1 cellular context compared by ENCODE assay signal in genomic region chr1:109619655-109620395, GRCh38.
TF ChIP-seq lines count a peak whose summit lies in the region.

Gene AMPD2, plus strand, starts transcription at chr1:109619837. Its CDS starts 1,339 bp downstream, at chr1:109621176.

TF ChIP-seq in HepG2, 621 proteins besides CTCF, POLR2A, EP300 and RAD21 (continued from another document and continues in another):
- TF ChIP-seq, protein P1, sequence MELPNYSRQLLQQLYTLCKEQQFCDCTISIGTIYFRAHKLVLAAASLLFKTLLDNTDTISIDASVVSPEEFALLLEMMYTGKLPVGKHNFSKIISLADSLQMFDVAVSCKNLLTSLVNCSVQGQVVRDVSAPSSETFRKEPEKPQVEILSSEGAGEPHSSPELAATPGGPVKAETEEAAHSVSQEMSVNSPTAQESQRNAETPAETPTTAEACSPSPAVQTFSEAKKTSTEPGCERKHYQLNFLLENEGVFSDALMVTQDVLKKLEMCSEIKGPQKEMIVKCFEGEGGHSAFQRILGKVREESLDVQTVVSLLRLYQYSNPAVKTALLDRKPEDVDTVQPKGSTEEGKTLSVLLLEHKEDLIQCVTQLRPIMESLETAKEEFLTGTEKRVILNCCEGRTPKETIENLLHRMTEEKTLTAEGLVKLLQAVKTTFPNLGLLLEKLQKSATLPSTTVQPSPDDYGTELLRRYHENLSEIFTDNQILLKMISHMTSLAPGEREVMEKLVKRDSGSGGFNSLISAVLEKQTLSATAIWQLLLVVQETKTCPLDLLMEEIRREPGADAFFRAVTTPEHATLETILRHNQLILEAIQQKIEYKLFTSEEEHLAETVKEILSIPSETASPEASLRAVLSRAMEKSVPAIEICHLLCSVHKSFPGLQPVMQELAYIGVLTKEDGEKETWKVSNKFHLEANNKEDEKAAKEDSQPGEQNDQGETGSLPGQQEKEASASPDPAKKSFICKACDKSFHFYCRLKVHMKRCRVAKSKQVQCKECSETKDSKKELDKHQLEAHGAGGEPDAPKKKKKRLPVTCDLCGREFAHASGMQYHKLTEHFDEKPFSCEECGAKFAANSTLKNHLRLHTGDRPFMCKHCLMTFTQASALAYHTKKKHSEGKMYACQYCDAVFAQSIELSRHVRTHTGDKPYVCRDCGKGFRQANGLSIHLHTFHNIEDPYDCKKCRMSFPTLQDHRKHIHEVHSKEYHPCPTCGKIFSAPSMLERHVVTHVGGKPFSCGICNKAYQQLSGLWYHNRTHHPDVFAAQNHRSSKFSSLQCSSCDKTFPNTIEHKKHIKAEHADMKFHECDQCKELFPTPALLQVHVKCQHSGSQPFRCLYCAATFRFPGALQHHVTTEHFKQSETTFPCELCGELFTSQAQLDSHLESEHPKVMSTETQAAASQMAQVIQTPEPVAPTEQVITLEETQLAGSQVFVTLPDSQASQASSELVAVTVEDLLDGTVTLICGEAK (IDR thresholded peaks at IDR 0.05), result no peak
- TF ChIP-seq, protein P1 (CRISPR knock-in tag; IDR thresholded peaks at IDR 0.05), result 0 out of 2 replicates have a peak, but pooled peaks have one; percentile 39
- TF ChIP-seq ZNF772 (CRISPR knock-in tag; IDR thresholded peaks at IDR 0.05) (peak; percentile 55; the same call in 1 of the 2 replicates), ZNF775 (CRISPR knock-in tag; IDR thresholded peaks at IDR 0.05; ENCODE audit: borderline replicate concordance) (no peak), ZNF30 (CRISPR knock-in tag; IDR thresholded peaks at IDR 0.05) (0 out of 2 replicates have a peak, but pooled peaks have one; percentile 50), TBX2 (CRISPR knock-in tag; IDR thresholded peaks at IDR 0.05; ENCODE audit: borderline replicate concordance) (peak; percentile 67), PRDM10 (CRISPR knock-in tag; IDR thresholded peaks at IDR 0.05; ENCODE audit: low read depth) (peak; percentile 39; the same call in 1 of the 2 replicates), SALL2 (CRISPR knock-in tag; IDR thresholded peaks at IDR 0.05) (peak; percentile 82; the same call in 1 of the 2 replicates), THAP9 (CRISPR knock-in tag; IDR thresholded peaks at IDR 0.05; ENCODE audit: borderline replicate concordance) (peak; percentile 18; the same call in 1 of the 2 replicates), ZNF260 (CRISPR knock-in tag; IDR thresholded peaks at IDR 0.05; ENCODE audit: borderline replicate concordance, low read depth) (no peak), ZNF251 (CRISPR knock-in tag; IDR thresholded peaks at IDR 0.05) (no peak), NAIF1 (CRISPR knock-in tag; IDR thresholded peaks at IDR 0.05; ENCODE audit: borderline replicate concordance) (0 out of 2 replicates have a peak, but pooled peaks have one; percentile 17), ATF5 (CRISPR knock-in tag; IDR thresholded peaks at IDR 0.05; ENCODE audit: low read depth) (no peak), MAX (IDR thresholded peaks at IDR 0.05) (peak; percentile 98), KDM2A (CRISPR knock-in tag; IDR thresholded peaks at IDR 0.05; ENCODE audit: borderline replicate concordance, low read depth) (peak; percentile 69; the same call in 1 of the 2 replicates), MYC (CRISPR knock-in tag; IDR thresholded peaks at IDR 0.05; ENCODE audit: borderline replicate concordance) (peak; percentile 99), IKZF5 (CRISPR knock-in tag; IDR thresholded peaks at IDR 0.05) (peak; percentile 46; the same call in 1 of the 2 replicates), ZNF747 (CRISPR knock-in tag; IDR thresholded peaks at IDR 0.05; ENCODE audit: borderline replicate concordance) (0 out of 2 replicates have a peak, but pooled peaks have one; percentile 14), ZSCAN21 (CRISPR knock-in tag; IDR thresholded peaks at IDR 0.05; ENCODE audit: borderline replicate concordance) (0 out of 2 replicates have a peak, but pooled peaks have one; percentile 64), SMAD1 (CRISPR knock-in tag; IDR thresholded peaks at IDR 0.05; ENCODE audit: borderline replicate concordance, low read depth) (0 out of 2 replicates have a peak, but pooled peaks have one; percentile 20)
- TF ChIP-seq, protein P2, sequence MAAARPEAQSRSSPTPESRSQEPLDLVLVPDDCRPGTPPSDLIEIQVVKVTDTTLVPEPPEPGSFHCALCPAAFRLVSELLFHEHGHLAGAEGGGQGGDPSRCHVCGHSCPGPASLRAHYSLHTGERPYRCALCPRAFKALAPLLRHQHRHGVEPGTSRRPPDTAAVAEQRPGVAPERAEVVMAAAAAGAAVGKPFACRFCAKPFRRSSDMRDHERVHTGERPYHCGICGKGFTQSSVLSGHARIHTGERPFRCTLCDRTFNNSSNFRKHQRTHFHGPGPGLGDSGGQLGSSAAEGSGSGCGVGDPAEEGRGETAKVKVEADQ (CRISPR knock-in tag; IDR thresholded peaks at IDR 0.05; ENCODE audit: borderline replicate concordance), result peak; percentile 50; the same call in 1 of the 2 replicates
- TF ChIP-seq, protein P3, sequence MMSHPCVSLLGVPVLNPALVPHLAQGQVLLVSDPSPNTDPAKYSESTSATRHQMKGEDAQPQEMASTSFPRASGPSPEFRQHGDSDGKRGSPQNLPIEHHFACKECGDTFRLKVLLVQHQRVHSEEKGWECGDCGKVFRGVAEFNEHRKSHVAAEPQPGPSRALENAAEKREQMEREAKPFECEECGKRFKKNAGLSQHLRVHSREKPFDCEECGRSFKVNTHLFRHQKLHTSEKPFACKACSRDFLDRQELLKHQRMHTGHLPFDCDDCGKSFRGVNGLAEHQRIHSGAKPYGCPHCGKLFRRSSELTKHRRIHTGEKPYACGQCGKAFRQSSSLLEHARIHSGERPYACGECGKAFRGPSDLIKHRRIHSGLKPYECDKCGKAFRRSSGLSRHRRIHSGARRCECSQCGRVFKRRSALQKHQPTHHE (CRISPR knock-in tag; IDR thresholded peaks at IDR 0.05; ENCODE audit: borderline replicate concordance), result peak; percentile 68; the same call in 1 of the 2 replicates
- TF ChIP-seq, protein P4, sequence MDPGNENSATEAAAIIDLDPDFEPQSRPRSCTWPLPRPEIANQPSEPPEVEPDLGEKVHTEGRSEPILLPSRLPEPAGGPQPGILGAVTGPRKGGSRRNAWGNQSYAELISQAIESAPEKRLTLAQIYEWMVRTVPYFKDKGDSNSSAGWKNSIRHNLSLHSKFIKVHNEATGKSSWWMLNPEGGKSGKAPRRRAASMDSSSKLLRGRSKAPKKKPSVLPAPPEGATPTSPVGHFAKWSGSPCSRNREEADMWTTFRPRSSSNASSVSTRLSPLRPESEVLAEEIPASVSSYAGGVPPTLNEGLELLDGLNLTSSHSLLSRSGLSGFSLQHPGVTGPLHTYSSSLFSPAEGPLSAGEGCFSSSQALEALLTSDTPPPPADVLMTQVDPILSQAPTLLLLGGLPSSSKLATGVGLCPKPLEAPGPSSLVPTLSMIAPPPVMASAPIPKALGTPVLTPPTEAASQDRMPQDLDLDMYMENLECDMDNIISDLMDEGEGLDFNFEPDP (CRISPR knock-in tag; conservative IDR thresholded peaks at IDR 0.05), result no peak
- TF ChIP-seq, protein P5, sequence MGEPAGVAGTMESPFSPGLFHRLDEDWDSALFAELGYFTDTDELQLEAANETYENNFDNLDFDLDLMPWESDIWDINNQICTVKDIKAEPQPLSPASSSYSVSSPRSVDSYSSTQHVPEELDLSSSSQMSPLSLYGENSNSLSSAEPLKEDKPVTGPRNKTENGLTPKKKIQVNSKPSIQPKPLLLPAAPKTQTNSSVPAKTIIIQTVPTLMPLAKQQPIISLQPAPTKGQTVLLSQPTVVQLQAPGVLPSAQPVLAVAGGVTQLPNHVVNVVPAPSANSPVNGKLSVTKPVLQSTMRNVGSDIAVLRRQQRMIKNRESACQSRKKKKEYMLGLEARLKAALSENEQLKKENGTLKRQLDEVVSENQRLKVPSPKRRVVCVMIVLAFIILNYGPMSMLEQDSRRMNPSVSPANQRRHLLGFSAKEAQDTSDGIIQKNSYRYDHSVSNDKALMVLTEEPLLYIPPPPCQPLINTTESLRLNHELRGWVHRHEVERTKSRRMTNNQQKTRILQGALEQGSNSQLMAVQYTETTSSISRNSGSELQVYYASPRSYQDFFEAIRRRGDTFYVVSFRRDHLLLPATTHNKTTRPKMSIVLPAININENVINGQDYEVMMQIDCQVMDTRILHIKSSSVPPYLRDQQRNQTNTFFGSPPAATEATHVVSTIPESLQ (CRISPR knock-in tag; conservative IDR thresholded peaks at IDR 0.05), result no peak
